In the genomic region with DNA sequence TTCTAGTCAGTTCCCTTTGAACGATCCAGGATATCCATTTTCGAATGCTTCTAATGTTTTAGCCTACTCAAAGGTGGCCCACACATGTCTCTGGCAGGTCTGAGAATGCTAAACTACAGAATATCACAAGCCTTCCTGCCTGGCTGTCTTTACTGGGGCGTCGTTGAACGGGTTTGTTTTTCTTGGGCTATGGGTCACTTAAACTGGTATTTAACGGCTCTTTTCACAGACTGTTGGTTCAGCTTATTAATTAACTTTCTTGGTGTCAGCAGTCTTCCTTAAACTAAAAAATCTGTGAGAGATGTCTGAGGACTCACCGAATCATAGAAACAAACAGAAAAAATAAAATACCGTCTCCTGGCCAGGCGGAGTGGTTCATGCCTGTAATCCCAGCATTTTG, we compare ENCODE assay signal across 16 cellular contexts.
"Had no signal": no experiment of that assay in that cellular context is flagged by ENCODE, and none has a peak within 500 bp of the region (broad histone marks: within the 10 kb centered on the region; RNA-seq: fewer than 3 reads in every experiment).

No MANE protein-coding gene starts in this region.

- H3K4me3 ChIP-seq: colonic mucosa, hepatocyte, left ventricle myocardium inferior, lower lobe of right lung, prostate gland, thyroid gland had no signal

- H3K27ac ChIP-seq: colonic mucosa, foreskin keratinocyte, hepatocyte, left ventricle myocardium inferior, lower lobe of right lung, parathyroid adenoma, prostate gland, thyroid gland had no signal

- DNase-seq: cerebellar nuclear complex; colonic mucosa; dermis blood vessel endothelial cell; erythroblast; foreskin keratinocyte; head of caudate nucleus; left ventricle myocardium inferior; lower lobe of right lung; midbrain; retina; stimulated activated CD4-positive, alpha-beta T cell treated with anti-CD3 and anti-CD28 coated beads, Interleukin-2, amount 100 ng/mL, for 24 hours; stimulated activated naive CD4-positive, alpha-beta T cell treated with Interleukin-2 at 50 U/mL for 16 hours; thyroid gland had no signal

- H3K27me3 ChIP-seq: colonic mucosa, foreskin keratinocyte, hepatocyte, thyroid gland had no signal

- H3K4me1 ChIP-seq: colonic mucosa, foreskin keratinocyte, left ventricle myocardium inferior, lower lobe of right lung, parathyroid adenoma, prostate gland, thyroid gland had no signal

- H3K9me3 ChIP-seq: colonic mucosa, left ventricle myocardium inferior, lower lobe of right lung, prostate gland, thyroid gland had no signal

- H3K36me3 ChIP-seq: colonic mucosa, lower lobe of right lung, prostate gland, thyroid gland had no signal
